11 cellular contexts compared by ENCODE assay signal in genomic region chr4:184845367-184846011, GRCh38. TPM values are rescaled to one million over a fixed set of nuclear protein-coding genes. Genes with fewer than 3 reads are reported as not detected.
DNase-seq lines count a peak whose midpoint lies in the region; ATAC-seq and TF ChIP-seq lines count a peak whose summit lies in the region.
"Had no signal": no experiment of that assay in that cellular context is flagged by ENCODE, and none has a peak within 500 bp of the region (broad histone marks: within the 10 kb centered on the region; RNA-seq: fewer than 3 reads in every experiment).

No MANE protein-coding gene starts in this region.

- no peak for TF ChIP-seq CTCF in prostate gland (IDR thresholded peaks at IDR 0.05)
- TF ChIP-seq CTCF in thyroid gland (IDR thresholded peaks at IDR 0.05) = no peak

- H3K36me3 ChIP-seq in prostate gland (no peaks in the 10 kb centered on the region), thyroid gland (no peaks in the 10 kb centered on the region)

- WGBS in prostate gland = 55% methylated on average over 6 of the region's 6 CpGs
- WGBS in thyroid gland, 2 donors = 76 to 77% methylated on average over 6 of the region's 6 CpGs

- no peaks in the 10 kb centered on the region for H3K9me3 ChIP-seq in prostate gland
- no peaks in the 10 kb centered on the region for H3K9me3 ChIP-seq in thyroid gland

- H3K4me1 ChIP-seq in prostate gland (replicated peaks) (peaks cover 2% of the 10 kb centered on the region), thyroid gland (no peaks in the 10 kb centered on the region)

- H3K27me3 ChIP-seq in prostate gland (replicated peaks; ENCODE audit: insufficient read depth) (no peaks in the 10 kb centered on the region), thyroid gland (no peaks in the 10 kb centered on the region)

- DNase-seq in ELR (ENCODE audit: low read depth) = peak; percentile 34
- DNase-seq in LoVo (ENCODE audit: low spot score) = peak; percentile 8
- peak; percentile 59 for DNase-seq in dedifferentiated amniotic fluid mesenchymal stem cell (ENCODE audit: extremely low spot score)
- no peak for DNase-seq in prostate gland (ENCODE audit: low spot score)
- DNase-seq in NCI-H187 (lab: John Stamatoyannopoulos, UW) = no peak
- DNase-seq in thyroid gland = no peak
- DNase-seq in SW 1271 (lab: John Stamatoyannopoulos, UW) = no peak
- DNase-seq: activated B cell treated with CpG ODN at 0.5 μM for 24 hours; activated naive CD4-positive, alpha-beta T cell; NCI-H1092 treated with DMSO at 0.1 percent for 48 hours had no signal

- ATAC-seq in GM18867 (IDR thresholded peaks at IDR 0.05; ENCODE audit: unreplicated experiment) = no peak

- H3K4me3 ChIP-seq in prostate gland (no peak overlapping the region), thyroid gland (replicated peaks in 1 of 3) (no peak overlapping the region)

- intact Hi-C loops in prostate gland (cut with DNase I) = no loop called here
- intact Hi-C loops in thyroid gland (cut with DNase I) = no loop called here

- TF ChIP-seq POLR2A in prostate gland (IDR thresholded peaks at IDR 0.05) (no peak), thyroid gland (IDR thresholded peaks at IDR 0.05) (no peak)

- H3K27ac ChIP-seq in prostate gland = peak overlapping the region; percentile 38 to 57
- H3K27ac ChIP-seq in thyroid gland = no peak overlapping the region

RNA-seq across cellular contexts. Expression of gene ACSL1, which starts 19.7 kb away (rescaled TPM):
- 100 to 1,000 TPM in 1 of 2 donors, 10 to 100 TPM in 1; 71.7 to 157 TPM for total RNA-seq in prostate gland
- total RNA-seq in thyroid gland = 100 to 1,000 TPM in 2 of 4 donors, 10 to 100 TPM in 2; 78.2 to 163 (median 112) TPM

Comparison
In these comparisons a context has a peak if more than half of its experiments do, and no peak if none do; other contexts are left out.
1. DNase-seq: peak in ELR (single experiment), LoVo (single experiment) and dedifferentiated amniotic fluid mesenchymal stem cell (single experiment); none in prostate gland (single experiment), NCI-H187 (0 of 2), thyroid gland (0 of 2) and SW 1271 (0 of 2).
2. H3K27ac ChIP-seq: peak in prostate gland (2 of 2); none in thyroid gland (0 of 3).